8 cellular contexts compared by ENCODE assay signal in the genomic region with DNA sequence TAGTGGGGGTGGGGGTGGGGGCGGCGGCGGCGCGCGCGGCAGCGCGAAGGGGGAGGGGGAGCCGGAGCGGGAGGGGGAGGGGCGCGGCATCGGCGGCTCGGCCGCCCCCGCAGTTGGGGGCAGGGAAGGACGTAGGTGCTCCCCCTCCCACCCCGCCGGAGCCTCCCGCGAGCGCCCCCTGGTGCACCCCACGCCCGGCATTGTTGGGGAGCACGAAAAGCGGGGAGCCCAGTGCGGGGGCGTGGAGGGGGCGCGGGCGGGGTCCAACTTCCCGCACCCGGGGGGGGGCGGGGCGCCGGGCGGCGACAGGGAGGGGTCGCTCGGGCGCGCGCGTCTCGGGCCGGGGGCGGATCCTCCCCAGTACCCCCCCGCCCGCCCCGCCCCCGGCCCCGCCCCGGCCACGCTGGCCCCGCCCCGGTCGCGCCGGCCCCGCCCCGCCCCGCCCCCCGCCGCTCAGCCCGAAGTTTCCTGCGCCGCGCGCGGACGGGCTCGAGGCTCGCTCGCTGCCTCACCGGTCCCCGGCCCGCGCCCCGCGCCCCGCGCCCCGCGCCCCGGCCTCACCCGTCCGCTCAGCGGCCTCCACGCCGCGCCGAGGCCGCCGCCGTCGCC. TPM values are rescaled to one million over a fixed set of nuclear protein-coding genes. Genes with fewer than 3 reads are reported as not detected.
DNase-seq lines count a peak whose midpoint lies in the region; ATAC-seq and TF ChIP-seq lines count a peak whose summit lies in the region.

A gene (plus strand): TSS at position 456 of the 609 bp plus-strand sequence. CDS start 632 bp downstream, outside the sequence.

- H3K27me3 ChIP-seq in dorsolateral prefrontal cortex, result peaks cover 0 to 51% (median 24%) of the 10 kb centered on the region in 45 donors
- peaks cover 8 to 73% (median 48%) of the 10 kb centered on the region in 3 donors for H3K27me3 ChIP-seq in stomach

- intact Hi-C loops in dorsolateral prefrontal cortex (cut with DNase I), result no loop called here
- intact Hi-C loops in stomach (cut with DNase I; ENCODE audit: low total_unique reads), result no loop called here

- no peak for TF ChIP-seq CTCF in GM13976 (IDR thresholded peaks at IDR 0.05; ENCODE audit: borderline replicate concordance, control extremely low read depth, extremely low read depth, insufficient read depth, missing control alignments)
- TF ChIP-seq CTCF in dorsolateral prefrontal cortex (IDR thresholded peaks at IDR 0.05 in 54 of 56, conservative IDR thresholded peaks at IDR 0.05 in 2 of 56; ENCODE audit: low read depth in 1 of 56, partially characterized antibody in 56 of 56), result peak in 30 of 56 donors; percentile 9 to 51 (median 29)
- TF ChIP-seq CTCF in neural crest cell (conservative IDR thresholded peaks at IDR 0.05), result peak; percentile 64
- peak in 3 of 7 experiments; percentile 8 to 26 (median 19) for TF ChIP-seq CTCF in stomach (IDR thresholded peaks at IDR 0.05)

- H3K4me3 ChIP-seq in dorsolateral prefrontal cortex, result peak within 1 kb of the TSS in 51 of 59 donors; percentile 4 to 63 (median 41)
- H3K4me3 ChIP-seq in stomach, result peak within 1 kb of the TSS; percentile 51 to 60 (median 53)

- peaks cover 0 to 6% (median 2%) of the 10 kb centered on the region in 4 donors for H3K9me3 ChIP-seq in stomach

- H3K4me3 Mint-ChIP-seq in neural crest cell, result no peak within 1 kb of the TSS

- WGBS in stomach, 5 donors, result 0 to 2% (median 0%) methylated on average over 3 to 63 of the region's 98 CpGs; no CpG with 5 or more reads in 2 of the 5 donors

- H3K4me1 Mint-ChIP-seq in neural crest cell, result no peaks in the 10 kb centered on the region

- TF ChIP-seq EP300 in stomach (IDR thresholded peaks at IDR 0.05), result no peak

- H3K36me3 ChIP-seq in stomach, result no peaks in the 10 kb centered on the region

- no peak for TF ChIP-seq POLR2A in stomach (IDR thresholded peaks at IDR 0.05)

- H3K27ac ChIP-seq in dorsolateral prefrontal cortex (peak within 1 kb of the TSS in 1 of 59 donors; percentile 2), stomach (peak within 1 kb of the TSS; percentile 47 to 88 (median 82))

- H3K4me1 ChIP-seq in stomach, result peaks cover 29 to 65% (median 50%) of the 10 kb centered on the region in 4 donors

- no peak within 1 kb of the TSS for H3K27ac Mint-ChIP-seq in neural crest cell (ENCODE audit: unreplicated experiment)

- peak; percentile 71 for DNase-seq in GM13976 (ENCODE audit: low spot score)
- peak; percentile 51 for DNase-seq in activated CD4-positive, alpha-beta T cell treated with anti-CD3 and anti-CD28 coated beads for 1 hour
- DNase-seq in dorsolateral prefrontal cortex, result no peak
- peak; percentile 53 for DNase-seq in neural crest cell (ENCODE audit: low read depth, low spot score)
- DNase-seq in stomach, result no peak
- DNase-seq in glomerular visceral epithelial cell (ENCODE audit: extremely low spot score), result no peak
- DNase-seq in KG1 (lab: John Stamatoyannopoulos, UW), result no peak

- in situ Hi-C loops in GM13976 (cut with MboI; ENCODE audit: low sequenced_read_pairs, unreplicated experiment), result no loop called here

- H3K36me3 Mint-ChIP-seq in neural crest cell (ENCODE audit: low read depth), result no peaks in the 10 kb centered on the region

- ATAC-seq in esophagus mucosa, result no peak

- H3K9me3 Mint-ChIP-seq in neural crest cell, result no peaks in the 10 kb centered on the region

- H3K27me3 Mint-ChIP-seq in neural crest cell (ENCODE audit: low read depth), result peaks cover 21% of the 10 kb centered on the region

RNA-seq across cellular contexts. Expression of the gene that starts here (rescaled TPM):
- total RNA-seq in dorsolateral prefrontal cortex (10 to 100 TPM in 22 of 120 experiments, 1 to 10 TPM in 98; 2.5 to 14.6 (median 7.0) TPM), neural crest cell (10.7 and 13.2 TPM in 2 replicates), stomach (10 to 100 TPM; 15.8 to 49.6 (median 33.3) TPM), esophagus mucosa (1.1 TPM)
- polyA plus RNA-seq in stomach, result 10 to 100 TPM in 1 of 3 donors, 1 to 10 TPM in 2; 1.5 to 14.5 (median 4.2) TPM

Comparison
In these comparisons a context has a peak if more than half of its experiments do, and no peak if none do; other contexts are left out.
1. DNase-seq: peak in GM13976 (single experiment), activated CD4-positive, alpha-beta T cell treated with anti-CD3 and anti-CD28 coated beads for 1 hour (single experiment) and neural crest cell (single experiment); none in dorsolateral prefrontal cortex (0 of 10), stomach (single experiment), glomerular visceral epithelial cell (single experiment) and KG1 (single experiment).